10 cellular contexts compared by ENCODE assay signal in genomic region chr2:113084249-113085000, GRCh38. TPM values are rescaled to one million over a fixed set of nuclear protein-coding genes. Genes with fewer than 3 reads are reported as not detected.
DNase-seq lines count a peak whose midpoint lies in the region; ATAC-seq and TF ChIP-seq lines count a peak whose summit lies in the region.
"Had no signal": no experiment of that assay in that cellular context is flagged by ENCODE, and none has a peak within 500 bp of the region (broad histone marks: within the 10 kb centered on the region; RNA-seq: fewer than 3 reads in every experiment).

No MANE protein-coding gene starts in this region.

- H3K27me3 ChIP-seq in Karpas-422 (ENCODE audit: low read length) (no peaks in the 10 kb centered on the region), body of pancreas (peaks cover 0 to 3% of the 10 kb centered on the region in 2 donors)

- no peak overlapping the region for H3K27ac Mint-ChIP-seq in natural killer cell

- H3K79me2 ChIP-seq in Karpas-422 (ENCODE audit: low read length) = no peaks in the 10 kb centered on the region

- H3K4me1 Mint-ChIP-seq in natural killer cell = no peaks in the 10 kb centered on the region

- H3K9me3 Mint-ChIP-seq in natural killer cell = no peaks in the 10 kb centered on the region

- peaks cover 0 to 6% of the 10 kb centered on the region in 2 donors for H3K27me3 Mint-ChIP-seq in natural killer cell (ENCODE audit: low read depth in 2 of 2)

- H3K36me3 ChIP-seq in Karpas-422 (ENCODE audit: insufficient read depth, low read length) (no peaks in the 10 kb centered on the region), body of pancreas (replicated peaks in 1 of 2; ENCODE audit: insufficient read depth in 1 of 2, low read depth in 2 of 2) (no peaks in the 10 kb centered on the region)

- H3K4me3 Mint-ChIP-seq in natural killer cell = no peak overlapping the region

- TF ChIP-seq CTCF in body of pancreas (IDR thresholded peaks at IDR 0.05) = peak in 6 of 7 experiments; percentile 21 to 44 (median 32)
- peak; percentile 29 for TF ChIP-seq CTCF in natural killer cell (IDR thresholded peaks at IDR 0.05)

- H3K9me3 ChIP-seq in Karpas-422 (ENCODE audit: low read length) (no peaks in the 10 kb centered on the region), body of pancreas (no peaks in the 10 kb centered on the region)

- no peak overlapping the region for H2AFZ ChIP-seq in Karpas-422 (ENCODE audit: low read length)

- ATAC-seq in body of pancreas (peak; percentile 30), natural killer cell (peak; percentile 31 to 59 (median 57)), HG03039 (IDR thresholded peaks at IDR 0.05; ENCODE audit: unreplicated experiment) (no peak)

- H3K27ac ChIP-seq in Karpas-422 (ENCODE audit: low read length) (no peak overlapping the region), body of pancreas (no peak overlapping the region)

- H3K9me2 ChIP-seq in Karpas-422 (replicated peaks; ENCODE audit: insufficient read depth, low read length) = no peaks in the 10 kb centered on the region

- H3K4me2 ChIP-seq in Karpas-422 (ENCODE audit: low read depth, low read length, poor library complexity, severe bottlenecking) = no peak overlapping the region

- H3K4me1 ChIP-seq in Karpas-422 (ENCODE audit: low read length) (peaks cover 3% of the 10 kb centered on the region; the same call in 1 of the 2 replicates), body of pancreas (no peaks in the 10 kb centered on the region)

- H3K9ac ChIP-seq in Karpas-422 (ENCODE audit: low read length) = no peak overlapping the region

- TF ChIP-seq POLR2A in body of pancreas (IDR thresholded peaks at IDR 0.05) = no peak

- peak; percentile 51 for DNase-seq in NCI-H82 (lab: John Stamatoyannopoulos, UW)
- DNase-seq in NCI-H82 treated with DMSO at 0.1 percent for 48 hours (lab: John Stamatoyannopoulos, UW; ENCODE audit: unreplicated experiment) = no peak
- peak; percentile 65 for DNase-seq in Karpas-422
- DNase-seq in body of pancreas = no peak
- DNase-seq in natural killer cell = no peak
- no peak for DNase-seq in NCI-H345 (lab: John Stamatoyannopoulos, UW)
- no peak for DNase-seq in NCI-H1417 treated with DMSO at 0.1 percent for 48 hours (lab: John Stamatoyannopoulos, UW)
- DNase-seq: activated naive CD4-positive, alpha-beta T cell treated with Interleukin-2 at 50 U/mL for 16 hours had no signal

- WGBS in body of pancreas, 2 donors = 27 to 28% methylated on average over 5 of the region's 5 CpGs

- no peaks in the 10 kb centered on the region for H4K20me1 ChIP-seq in Karpas-422 (ENCODE audit: insufficient read depth, low read depth, low read length)

- H3K4me3 ChIP-seq in Karpas-422 (ENCODE audit: low read length) (no peak overlapping the region), body of pancreas (no peak overlapping the region)

- intact Hi-C loops in body of pancreas (cut with DNase I) = no loop called here
- intact Hi-C loops in natural killer cell (cut with micrococcal nuclease) = no loop called here

- no peaks in the 10 kb centered on the region for H3K36me3 Mint-ChIP-seq in natural killer cell

RNA-seq across cellular contexts. Expression of gene IL1F10, which starts 16.7 kb away (rescaled TPM):
- not detected in 2 replicates for total RNA-seq in Karpas-422 (2014; rRNA removed; shearing (Covaris generic); ENCODE audit: low replicate concordance)
- not detected for total RNA-seq in body of pancreas
- total RNA-seq in natural killer cell = not detected
- total RNA-seq: mononuclear cell had no signal

RNA-seq across cellular contexts. Expression of gene IL36RN, which starts 25.4 kb away (rescaled TPM):
- total RNA-seq in Karpas-422 (2014; rRNA removed; shearing (Covaris generic); ENCODE audit: low replicate concordance) = not detected in 2 replicates
- total RNA-seq in body of pancreas = not detected
- total RNA-seq in natural killer cell = not detected
- total RNA-seq: mononuclear cell had no signal

RNA-seq across cellular contexts. Expression of gene IL36B, which starts 31.8 kb away (rescaled TPM):
- not detected in 2 replicates for total RNA-seq in Karpas-422 (2014; rRNA removed; shearing (Covaris generic); ENCODE audit: low replicate concordance)
- total RNA-seq in body of pancreas (not detected), natural killer cell (not detected)
- total RNA-seq: mononuclear cell had no signal

RNA-seq across cellular contexts. Expression of gene IL1RN, which starts 43.0 kb away (rescaled TPM):
- not detected in 2 replicates for total RNA-seq in Karpas-422 (2014; rRNA removed; shearing (Covaris generic); ENCODE audit: low replicate concordance)
- total RNA-seq in body of pancreas (under 1 TPM in 1 of 2 donors, not detected in 1; 0.78 TPM), natural killer cell (10 to 100 TPM in 1 of 3 donors, under 1 TPM in 2; 0.52 to 36.6 (median 0.91) TPM)

Comparison
In these comparisons a context has a peak if more than half of its experiments do, and no peak if none do; other contexts are left out.
1. DNase-seq: peak in NCI-H82 (single experiment) and Karpas-422 (single experiment); none in NCI-H82 treated with DMSO at 0.1 percent for 48 hours (single experiment), body of pancreas (0 of 4), natural killer cell (single experiment), NCI-H345 (single experiment) and NCI-H1417 treated with DMSO at 0.1 percent for 48 hours (single experiment).